8 cellular contexts compared by ENCODE assay signal in genomic region chr19:13149628-13150186, GRCh38. TPM values are rescaled to one million over a fixed set of nuclear protein-coding genes. Genes with fewer than 3 reads are reported as not detected.
DNase-seq lines count a peak whose midpoint lies in the region; ATAC-seq, FAIRE-seq and TF ChIP-seq lines count a peak whose summit lies in the region.

No MANE protein-coding gene starts in this region.

- CTCF ChIA-PET in H1 (lab: Charles Lee; ENCODE audit: partially characterized antibody) = interaction anchor here (0.7 to 2.5 kb wide), 6 partner anchors 10 to 113 kb away, joined by 3 to 5 read pairs (median 4); no protein-coding TSS in a partner anchor

- no peaks in the 10 kb centered on the region for H3K9me3 ChIP-seq in H1 (ENCODE audit: insufficient read depth in 2 of 2, low read depth in 1 of 2, low read length in 1 of 2)
- no peaks in the 10 kb centered on the region for H3K9me3 ChIP-seq in muscle layer of colon (ENCODE audit: low read length)
- H3K9me3 ChIP-seq in vagina = no peaks in the 10 kb centered on the region

- H4K8ac ChIP-seq in H1 (ENCODE audit: extremely low read depth, insufficient read depth, low read length) = peak overlapping the region; percentile 88

- H3K23ac ChIP-seq in H1 (ENCODE audit: insufficient read length) = no peak overlapping the region

- H3K4me1 ChIP-seq in H1 (replicated peaks in 1 of 4; ENCODE audit: control insufficient read depth in 3 of 4, insufficient read depth in 4 of 4, low read length in 3 of 4) (peaks cover 0 to 6% (median under 1%) of the 10 kb centered on the region in 4 experiments; a peak in 2 of 7 replicates), muscle layer of colon (ENCODE audit: insufficient read depth, low read length) (peaks cover 6% of the 10 kb centered on the region), vagina (peaks cover 16% of the 10 kb centered on the region)

- WGBS in H1 (ENCODE audit: extremely low coverage in 1 of 2, insufficient coverage in 1 of 2, insufficient read length in 1 of 2, insufficient replicate concordance in 2 of 2, low coverage in 1 of 2, low lambda C conversion rate in 2 of 2, missing lambda C conversion rate in 1 of 2), 2 experiments = 2% methylated on average over 36 of the region's 46 CpGs; no CpG with 5 or more reads in 1 of the 2 experiments

- H2BK20ac ChIP-seq in H1 (ENCODE audit: low read length) = no peak overlapping the region

- peak overlapping the region; percentile 18; the same call in 1 of the 2 replicates for H2AFZ ChIP-seq in H1 (ENCODE audit: low read length)

- TF ChIP-seq CTCF in HL-60 (IDR thresholded peaks at IDR 0.05; ENCODE audit: insufficient read depth, low read length) = no peak
- TF ChIP-seq CTCF in H1 (IDR thresholded peaks at IDR 0.05; ENCODE audit: control extremely low read depth in 1 of 3, insufficient read depth in 1 of 3, low read depth in 1 of 3, low read length in 3 of 3) = no peak
- no peak for TF ChIP-seq CTCF in vagina (IDR thresholded peaks at IDR 0.05)

- H3K4me3 ChIP-seq in HL-60 (replicated peaks; ENCODE audit: insufficient read depth, low read length) (peak overlapping the region; percentile 71), H1 (ENCODE audit: extremely low read depth in 1 of 4, insufficient read depth in 2 of 4, low read depth in 3 of 4, low read length in 4 of 4) (peak overlapping the region; percentile 87 to 97 (median 94)), muscle layer of colon (ENCODE audit: low read depth in 1 of 2, low read length in 2 of 2) (peak overlapping the region; percentile 75 to 100), vagina (peak overlapping the region; percentile 82 to 91)

- TF ChIP-seq POLR2A in H1 (IDR thresholded peaks at IDR 0.05; ENCODE audit: control extremely low read depth in 1 of 2, low read depth in 2 of 2, low read length in 2 of 2) (peak; percentile 43 to 47; a peak in 2 of 3 replicates), vagina (IDR thresholded peaks at IDR 0.05) (no peak)

- intact Hi-C loops in vagina (cut with DNase I) = loop anchor here (5.0 to 10.0 kb wide), 3 partner anchors 47 to 695 kb away; partner anchors contain the start of gene LYL1

- H3K14ac ChIP-seq in H1 (ENCODE audit: insufficient read length) = no peak overlapping the region

- no peak for TF ChIP-seq EP300 in H1 (IDR thresholded peaks at IDR 0.05; ENCODE audit: borderline replicate concordance in 1 of 2, low read depth in 2 of 2, low read length in 2 of 2)

- H4K5ac ChIP-seq in H1 (ENCODE audit: insufficient read length, low read depth, low read length) = peak overlapping the region; percentile 46

- no peak for FAIRE-seq in H1 (lab: Jason Lieb, UNC)

- POLR2A ChIA-PET in H1 (lab: Charles Lee; ENCODE audit: partially characterized antibody) = interaction anchor here (0.9 to 9.6 kb wide), 14 partner anchors 8 to 211 kb away, joined by 3 to 530 read pairs (median 9); partner anchors contain the start of genes CALR, NACC1, RAD23A and TRMT1

- H3K79me2 ChIP-seq in H1 (ENCODE audit: control insufficient read depth in 1 of 2, insufficient read depth in 2 of 2, low read length in 2 of 2) = peaks cover 17 to 42% of the 10 kb centered on the region in 2 experiments

- H3K27ac ChIP-seq in HL-60 (replicated peaks) (peak overlapping the region; percentile 89), H1 (ENCODE audit: low read depth, low read length) (no peak overlapping the region; the same call in 1 of the 2 replicates), muscle layer of colon (ENCODE audit: low read depth, low read length) (peak overlapping the region; percentile 97), vagina (peak overlapping the region; percentile 98)

- H3K27me3 ChIP-seq in HL-60 (ENCODE audit: insufficient read depth, poor library complexity, severe bottlenecking) (no peaks in the 10 kb centered on the region), H1 (replicated peaks in 1 of 4; ENCODE audit: control insufficient read depth in 3 of 4, extremely low read depth in 1 of 4, insufficient read depth in 3 of 4, low read length in 3 of 4) (no peaks in the 10 kb centered on the region; a peak in 1 of 7 replicates), muscle layer of colon (ENCODE audit: control insufficient read depth in 1 of 2, insufficient read depth in 2 of 2, low read length in 2 of 2) (no peaks in the 10 kb centered on the region), vagina (no peaks in the 10 kb centered on the region)

- no peak for TF ChIP-seq RAD21 in H1 (IDR thresholded peaks at IDR 0.05 in 1 of 2, conservative IDR thresholded peaks at IDR 0.05 in 1 of 2; ENCODE audit: low read depth in 2 of 2, low read length in 2 of 2)

- H2BK120ac ChIP-seq in H1 (replicated peaks; ENCODE audit: low read depth, low read length) = no peak overlapping the region

- no peak overlapping the region for H2AK5ac ChIP-seq in H1 (ENCODE audit: low read depth, low read length)

- peak; percentile 15 to 86 (median 83) for DNase-seq in NCI-H1417 (lab: John Stamatoyannopoulos, UW)
- no peak for DNase-seq in NCI-H1417 treated with DMSO at 0.1 percent for 48 hours (lab: John Stamatoyannopoulos, UW)
- DNase-seq in HL-60 (ENCODE audit: low read depth in 1 of 2, low spot score in 1 of 2) = peak; percentile 61 to 63
- DNase-seq in SW 1271 (lab: John Stamatoyannopoulos, UW) = peak; percentile 36 to 42
- peak in 1 of 2 experiments; percentile 72 for DNase-seq in H1 (ENCODE audit: low read depth in 1 of 2, low spot score in 2 of 2)
- no peak for DNase-seq in vagina (ENCODE audit: extremely low spot score in 2 of 2)

- H3K18ac ChIP-seq in H1 (ENCODE audit: extremely low read depth, low read length) = peak overlapping the region; percentile 48; the same call in 1 of the 2 replicates

- H4K20me1 ChIP-seq in H1 (replicated peaks in 1 of 2; ENCODE audit: control insufficient read depth in 1 of 2, insufficient read depth in 2 of 2, low read length in 2 of 2) = peaks cover 7 to 16% of the 10 kb centered on the region in 2 experiments

- H3K9ac ChIP-seq in H1 (replicated peaks in 1 of 4; ENCODE audit: extremely low read depth in 1 of 4, low read depth in 3 of 4, low read length in 3 of 4) = peak overlapping the region; percentile 35 to 62 (median 50); a peak in 6 of 7 replicates
- H3K9ac ChIP-seq in muscle layer of colon (ENCODE audit: low read length) = peak overlapping the region; percentile 49

- H2BK5ac ChIP-seq in H1 (ENCODE audit: low read depth, low read length) = 0 out of 2 replicates have a peak overlapping the region, but pooled peaks have one; percentile 32

- 0 out of 2 replicates have a peak overlapping the region, but pooled peaks have one; percentile 50 for H2BK12ac ChIP-seq in H1 (ENCODE audit: low read depth, low read length)

- peaks cover 8% of the 10 kb centered on the region for H3K79me1 ChIP-seq in H1 (ENCODE audit: low read depth, low read length)

- peak overlapping the region; percentile 59 for H3K56ac ChIP-seq in H1 (replicated peaks; ENCODE audit: insufficient read length, low read depth, low read length)

- H3K23me2 ChIP-seq in H1 (ENCODE audit: low read depth, low read length) = peaks cover 19% of the 10 kb centered on the region

- H3K4me2 ChIP-seq in H1 (ENCODE audit: insufficient read depth in 1 of 2, low read depth in 2 of 2, low read length in 2 of 2) = peak overlapping the region; percentile 82 to 91

- H3K36me3 ChIP-seq in H1 (ENCODE audit: control insufficient read depth in 2 of 4, insufficient read depth in 4 of 4, low read length in 3 of 4) (peaks cover 0 to 10% (median 4%) of the 10 kb centered on the region in 4 experiments; a peak in 3 of 8 replicates), muscle layer of colon (ENCODE audit: insufficient read depth, low read length) (peaks cover 7% of the 10 kb centered on the region), vagina (peaks cover 0 to under 1% of the 10 kb centered on the region in 2 donors)

- peak overlapping the region; percentile 65 for H4K91ac ChIP-seq in H1 (replicated peaks; ENCODE audit: insufficient read length, low read length)

- H2BK15ac ChIP-seq in H1 (ENCODE audit: low read length) = peak overlapping the region; percentile 95; the same call in 1 of the 2 replicates

- H3K4ac ChIP-seq in H1 (replicated peaks; ENCODE audit: insufficient read length, low read depth, low read length) = peak overlapping the region; percentile 19

- no peak for ATAC-seq in HG02763 (IDR thresholded peaks at IDR 0.05; ENCODE audit: unreplicated experiment)

RNA-seq across cellular contexts. Expression of gene STX10, which starts 0.5 kb away (rescaled TPM):
- 50.8 and 53.0 TPM in 2 replicates for total RNA-seq in H1 (2021; fragmentation: NEBNext Ultra II Directional; extraction: Animal tissue kit (Norgen Biotek cat#: 25700))
- 80.1 and 86.8 TPM in 2 replicates for polyA plus RNA-seq in H1 (2011; rRNA removed)
- polyA plus RNA-seq in H1 (2011; cell fraction: cytosol; rRNA removed) = 88.9 TPM
- polyA plus RNA-seq in H1 (2011; cell fraction: nucleus; rRNA removed) = 146 TPM
- 58.8 to 94.1 TPM (median 80.2 TPM) in 4 replicates for polyA plus RNA-seq in H1 (2012, experiment 1 of 2)
- 81.1 TPM for polyA plus RNA-seq in H1 (2012, experiment 2 of 2)
- polyA plus RNA-seq in H1 (2013, experiment 1 of 2) = 48.9 TPM
- 49.5 TPM for polyA plus RNA-seq in H1 (2013, experiment 2 of 2)
- polyA minus RNA-seq in H1 (2011; rRNA and poly(A)+ RNA removed) = 44.8 and 47.0 TPM in 2 replicates
- 40.2 TPM for polyA minus RNA-seq in H1 (2011; cell fraction: cytosol; rRNA and poly(A)+ RNA removed)
- polyA minus RNA-seq in H1 (2011; cell fraction: nucleus; rRNA and poly(A)+ RNA removed) = 36.6 TPM
- 71.5 TPM for total RNA-seq in vagina

RNA-seq across cellular contexts. Expression of gene IER2, which starts 0.5 kb away (rescaled TPM):
- total RNA-seq in H1 (2021; fragmentation: NEBNext Ultra II Directional; extraction: Animal tissue kit (Norgen Biotek cat#: 25700)) = 137 and 138 TPM in 2 replicates
- 84.5 and 151 TPM in 2 replicates for polyA plus RNA-seq in H1 (2011; rRNA removed)
- 66.0 TPM for polyA plus RNA-seq in H1 (2011; cell fraction: cytosol; rRNA removed)
- 110 TPM for polyA plus RNA-seq in H1 (2011; cell fraction: nucleus; rRNA removed)
- polyA plus RNA-seq in H1 (2012, experiment 1 of 2) = 106 to 120 TPM (median 111 TPM) in 4 replicates
- polyA plus RNA-seq in H1 (2012, experiment 2 of 2) = 92.0 TPM
- polyA plus RNA-seq in H1 (2013, experiment 1 of 2) = 105 TPM
- polyA plus RNA-seq in H1 (2013, experiment 2 of 2) = 105 TPM
- polyA minus RNA-seq in H1 (2011; rRNA and poly(A)+ RNA removed) = 6.0 and 9.9 TPM in 2 replicates
- polyA minus RNA-seq in H1 (2011; cell fraction: cytosol; rRNA and poly(A)+ RNA removed) = 33.4 TPM
- polyA minus RNA-seq in H1 (2011; cell fraction: nucleus; rRNA and poly(A)+ RNA removed) = 81.9 TPM
- total RNA-seq in vagina = 152 TPM

RNA-seq across cellular contexts. Expression of gene NACC1, which starts 31.6 kb away (rescaled TPM):
- total RNA-seq in H1 (2021; fragmentation: NEBNext Ultra II Directional; extraction: Animal tissue kit (Norgen Biotek cat#: 25700)) = 226 and 234 TPM in 2 replicates
- 301 and 541 TPM in 2 replicates for polyA plus RNA-seq in H1 (2011; rRNA removed)
- polyA plus RNA-seq in H1 (2011; cell fraction: cytosol; rRNA removed) = 204 TPM
- polyA plus RNA-seq in H1 (2011; cell fraction: nucleus; rRNA removed) = 367 TPM
- polyA plus RNA-seq in H1 (2012, experiment 1 of 2) = 72.2 to 138 TPM (median 120 TPM) in 4 replicates
- 144 TPM for polyA plus RNA-seq in H1 (2012, experiment 2 of 2)
- polyA plus RNA-seq in H1 (2013, experiment 1 of 2) = 169 TPM
- polyA plus RNA-seq in H1 (2013, experiment 2 of 2) = 186 TPM
- 150 and 197 TPM in 2 replicates for polyA minus RNA-seq in H1 (2011; rRNA and poly(A)+ RNA removed)
- polyA minus RNA-seq in H1 (2011; cell fraction: cytosol; rRNA and poly(A)+ RNA removed) = 187 TPM
- polyA minus RNA-seq in H1 (2011; cell fraction: nucleus; rRNA and poly(A)+ RNA removed) = 126 TPM
- total RNA-seq in vagina = 22.6 TPM

RNA-seq across cellular contexts. Expression of gene TRMT1, which starts 33.2 kb away (rescaled TPM):
- 96.6 and 99.3 TPM in 2 replicates for total RNA-seq in H1 (2021; fragmentation: NEBNext Ultra II Directional; extraction: Animal tissue kit (Norgen Biotek cat#: 25700))
- 77.4 and 118 TPM in 2 replicates for polyA plus RNA-seq in H1 (2011; rRNA removed)
- polyA plus RNA-seq in H1 (2011; cell fraction: cytosol; rRNA removed) = 94.9 TPM
- 298 TPM for polyA plus RNA-seq in H1 (2011; cell fraction: nucleus; rRNA removed)
- 66.0 to 95.2 TPM (median 84.7 TPM) in 4 replicates for polyA plus RNA-seq in H1 (2012, experiment 1 of 2)
- 75.5 TPM for polyA plus RNA-seq in H1 (2012, experiment 2 of 2)
- polyA plus RNA-seq in H1 (2013, experiment 1 of 2) = 69.1 TPM
- 65.4 TPM for polyA plus RNA-seq in H1 (2013, experiment 2 of 2)
- 38.6 and 46.1 TPM in 2 replicates for polyA minus RNA-seq in H1 (2011; rRNA and poly(A)+ RNA removed)
- polyA minus RNA-seq in H1 (2011; cell fraction: cytosol; rRNA and poly(A)+ RNA removed) = 52.8 TPM
- polyA minus RNA-seq in H1 (2011; cell fraction: nucleus; rRNA and poly(A)+ RNA removed) = 64.4 TPM
- total RNA-seq in vagina = 28.0 TPM

RNA-seq across cellular contexts. Expression of gene LYL1, which starts 47.0 kb away (rescaled TPM):
- total RNA-seq in H1 (2021; fragmentation: NEBNext Ultra II Directional; extraction: Animal tissue kit (Norgen Biotek cat#: 25700)) = 0.58 and 0.65 TPM in 2 replicates
- 0.76 and 1.0 TPM in 2 replicates for polyA plus RNA-seq in H1 (2011; rRNA removed)
- polyA plus RNA-seq in H1 (2011; cell fraction: cytosol; rRNA removed) = 0.62 TPM
- 0.78 TPM for polyA plus RNA-seq in H1 (2011; cell fraction: nucleus; rRNA removed)
- polyA plus RNA-seq in H1 (2012, experiment 1 of 2) = 0.23 to 0.67 TPM (median 0.39 TPM) in 4 replicates
- 0.26 TPM for polyA plus RNA-seq in H1 (2012, experiment 2 of 2)
- polyA plus RNA-seq in H1 (2013, experiment 1 of 2) = 0.65 TPM
- polyA plus RNA-seq in H1 (2013, experiment 2 of 2) = 0.52 TPM
- polyA minus RNA-seq in H1 (2011; rRNA and poly(A)+ RNA removed) = 0.10 TPM in 1 of 2 replicates, not detected in the other
- polyA minus RNA-seq in H1 (2011; cell fraction: cytosol; rRNA and poly(A)+ RNA removed) = 1.2 TPM
- 0.40 TPM for polyA minus RNA-seq in H1 (2011; cell fraction: nucleus; rRNA and poly(A)+ RNA removed)
- total RNA-seq in vagina = 11.5 TPM

Comparison
In these comparisons a context has a peak if more than half of its experiments do, and no peak if none do; other contexts are left out.
1. DNase-seq: peak in NCI-H1417 (3 of 3), HL-60 (2 of 2) and SW 1271 (2 of 2); none in NCI-H1417 treated with DMSO at 0.1 percent for 48 hours (single experiment) and vagina (0 of 2).
2. POLR2A ChIP-seq: peak in H1 (2 of 2); none in vagina (0 of 2).
3. Peak in every context shown above with its lines, with median percentiles within 50 percentile points of each other: H3K4me3 ChIP-seq.